Comparison of ENCODE assay signal across 8 cellular contexts in genomic region chr2:221364672-221365071, GRCh38.
"Had no signal": no experiment of that assay in that cellular context is flagged by ENCODE, and none has a peak within 500 bp of the region (broad histone marks: within the 10 kb centered on the region; RNA-seq: fewer than 3 reads in every experiment).

No MANE protein-coding gene starts in this region.

- H3K27ac ChIP-seq: GM23248 had no signal

- DNase-seq: GM23248, GOT3, H7, HFFc6, IMR-90 had no signal

- H3K4me3 ChIP-seq: GM23248, HAP-1, K562 had no signal

- H3K36me3 ChIP-seq: HAP-1 had no signal

- ATAC-seq: HCT116, K562 had no signal

- H3K4me1 ChIP-seq: HAP-1 had no signal

- H3K4me3 Mint-ChIP-seq: HFFc6 had no signal

- H3K9me3 ChIP-seq: HAP-1 had no signal

- H3K9me3 Mint-ChIP-seq: HFFc6 had no signal

- H3K27ac Mint-ChIP-seq: HFFc6 had no signal

- H2AFZ ChIP-seq: GM23248 had no signal
